In genomic region chr1:28259935-28260802, GRCh38 we compare ENCODE assay signal across 8 cellular contexts. TPM values are rescaled to one million over a fixed set of nuclear protein-coding genes. Genes with fewer than 3 reads are reported as not detected.
DNase-seq lines count a peak whose midpoint lies in the region; ATAC-seq, FAIRE-seq and TF ChIP-seq lines count a peak whose summit lies in the region.

No MANE protein-coding gene starts in this region.

- no peaks in the 10 kb centered on the region for H3K27me3 ChIP-seq in left ventricle myocardium inferior (ENCODE audit: low read depth)
- H3K27me3 ChIP-seq in pancreas = no peaks in the 10 kb centered on the region

- CTCF ChIA-PET in HEK293 (lab: Yijun Ruan, JAX) = interaction anchor here (1.0 to 4.8 kb wide), 4 partner anchors 11 to 68 kb away, joined by 3 to 42 read pairs (median 10); partner anchors contain the start of gene MED18

- ATAC-seq in pancreas (peak; percentile 55 to 68 (median 59)), GM18517 (IDR thresholded peaks at IDR 0.05; ENCODE audit: unreplicated experiment) (no peak), GM21619 (IDR thresholded peaks at IDR 0.05; ENCODE audit: unreplicated experiment) (no peak)

- H3K4me3 ChIP-seq in HEK293 (ENCODE audit: low read depth, low read length) (peak overlapping the region; percentile 97), left ventricle myocardium inferior (peak overlapping the region; percentile 100), pancreas (peak overlapping the region; percentile 76 to 100 (median 94))

- TF ChIP-seq CTCF in C4-2B (conservative IDR thresholded peaks at IDR 0.05) (no peak), HEK293 (tag by site-specific recombination; IDR thresholded peaks at IDR 0.05) (no peak), left ventricle myocardium inferior (IDR thresholded peaks at IDR 0.05; ENCODE audit: borderline replicate concordance) (no peak), pancreas (IDR thresholded peaks at IDR 0.05) (no peak)

- peak; percentile 55 for DNase-seq in OCI-M1 (lab: John Stamatoyannopoulos, UW)
- DNase-seq in amygdala (lab: John Stamatoyannopoulos, UW) = peak in 42 of 56 donors; percentile 12 to 72 (median 38)
- peak; percentile 79 for DNase-seq in left ventricle myocardium inferior
- DNase-seq in pancreas = peak; percentile 63 to 90 (median 74)

- H3K9me3 ChIP-seq in HEK293 (ENCODE audit: control insufficient read depth, insufficient read depth, low read depth, low read length) (no peaks in the 10 kb centered on the region), left ventricle myocardium inferior (replicated peaks) (no peaks in the 10 kb centered on the region), pancreas (no peaks in the 10 kb centered on the region)

- H3K27ac ChIP-seq in C4-2B = peak overlapping the region; percentile 89
- H3K27ac ChIP-seq in HEK293 (ENCODE audit: extremely low read depth, low read depth, low read length) = peak overlapping the region; percentile 97
- H3K27ac ChIP-seq in left ventricle myocardium inferior (replicated peaks) = peak overlapping the region; percentile 94
- H3K27ac ChIP-seq in pancreas = peak overlapping the region; percentile 50 to 84 (median 72)

- intact Hi-C loops in left ventricle myocardium inferior (cut with micrococcal nuclease) (no loop called here), pancreas (cut with DNase I) (loop anchor here in 1 of 3 donors (10.0 kb wide), 1 partner anchor 65 kb away; the partner anchor contains the start of gene MED18)

- POLR2A ChIA-PET in HEK293 (lab: Yijun Ruan, JAX) = interaction anchor here (0.6 to 3.9 kb wide), 24 partner anchors 9 to 383 kb away, joined by 3 to 59 read pairs (median 4); partner anchors contain the start of genes ATP5IF1, MED18, RCC1 and TAF12

- H3K4me1 ChIP-seq in HEK293 (ENCODE audit: control insufficient read depth, insufficient read depth, low read length) = no peaks in the 10 kb centered on the region; the same call in 1 of the 2 replicates
- H3K4me1 ChIP-seq in left ventricle myocardium inferior = peaks cover 58% of the 10 kb centered on the region
- peaks cover 0 to 11% (median 4%) of the 10 kb centered on the region in 3 donors for H3K4me1 ChIP-seq in pancreas

- WGBS in pancreas, 2 donors = 0 to 2% methylated on average over 51 to 65 of the region's 66 CpGs

- H3K36me3 ChIP-seq in HEK293 (ENCODE audit: control insufficient read depth in 2 of 2, insufficient read depth in 1 of 2, low read length in 2 of 2) (peaks cover 0 to 5% of the 10 kb centered on the region in 2 experiments; a peak in 1 of 3 replicates), left ventricle myocardium inferior (no peaks in the 10 kb centered on the region), pancreas (no peaks in the 10 kb centered on the region)

- no peak for FAIRE-seq in pancreas (lab: Jason Lieb, UNC)

TF ChIP-seq in HEK293, 187 proteins besides CTCF, POLR2A, EP300 and RAD21 (continues in another document):
- TF ChIP-seq ZIC2 (tag by site-specific recombination; IDR thresholded peaks at IDR 0.05) = peak; percentile 22; the same call in 1 of the 2 replicates
- TF ChIP-seq ZNF157 (tag by site-specific recombination; IDR thresholded peaks at IDR 0.05) = no peak
- TF ChIP-seq, protein P1, sequence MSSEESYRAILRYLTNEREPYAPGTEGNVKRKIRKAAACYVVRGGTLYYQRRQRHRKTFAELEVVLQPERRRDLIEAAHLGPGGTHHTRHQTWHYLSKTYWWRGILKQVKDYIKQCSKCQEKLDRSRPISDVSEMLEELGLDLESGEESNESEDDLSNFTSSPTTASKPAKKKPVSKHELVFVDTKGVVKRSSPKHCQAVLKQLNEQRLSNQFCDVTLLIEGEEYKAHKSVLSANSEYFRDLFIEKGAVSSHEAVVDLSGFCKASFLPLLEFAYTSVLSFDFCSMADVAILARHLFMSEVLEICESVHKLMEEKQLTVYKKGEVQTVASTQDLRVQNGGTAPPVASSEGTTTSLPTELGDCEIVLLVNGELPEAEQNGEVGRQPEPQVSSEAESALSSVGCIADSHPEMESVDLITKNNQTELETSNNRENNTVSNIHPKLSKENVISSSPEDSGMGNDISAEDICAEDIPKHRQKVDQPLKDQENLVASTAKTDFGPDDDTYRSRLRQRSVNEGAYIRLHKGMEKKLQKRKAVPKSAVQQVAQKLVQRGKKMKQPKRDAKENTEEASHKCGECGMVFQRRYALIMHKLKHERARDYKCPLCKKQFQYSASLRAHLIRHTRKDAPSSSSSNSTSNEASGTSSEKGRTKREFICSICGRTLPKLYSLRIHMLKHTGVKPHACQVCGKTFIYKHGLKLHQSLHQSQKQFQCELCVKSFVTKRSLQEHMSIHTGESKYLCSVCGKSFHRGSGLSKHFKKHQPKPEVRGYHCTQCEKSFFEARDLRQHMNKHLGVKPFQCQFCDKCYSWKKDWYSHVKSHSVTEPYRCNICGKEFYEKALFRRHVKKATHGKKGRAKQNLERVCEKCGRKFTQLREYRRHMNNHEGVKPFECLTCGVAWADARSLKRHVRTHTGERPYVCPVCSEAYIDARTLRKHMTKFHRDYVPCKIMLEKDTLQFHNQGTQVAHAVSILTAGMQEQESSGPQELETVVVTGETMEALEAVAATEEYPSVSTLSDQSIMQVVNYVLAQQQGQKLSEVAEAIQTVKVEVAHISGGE (tag by site-specific recombination; conservative IDR thresholded peaks at IDR 0.05; ENCODE audit: low read depth) = peak; percentile 45; the same call in 1 of the 2 replicates
- TF ChIP-seq ZNF114 (tag by site-specific recombination; IDR thresholded peaks at IDR 0.05) = no peak
- peak; percentile 87 for TF ChIP-seq KLF9 (tag by site-specific recombination; IDR thresholded peaks at IDR 0.05; ENCODE audit: low read depth)
- peak; percentile 84 for TF ChIP-seq SP2 (tag by site-specific recombination; IDR thresholded peaks at IDR 0.05)
- TF ChIP-seq ZNF654 (tag by site-specific recombination; IDR thresholded peaks at IDR 0.05; ENCODE audit: low read depth) = no peak
- no peak for TF ChIP-seq ZBTB48 (tag by site-specific recombination; IDR thresholded peaks at IDR 0.05)
- TF ChIP-seq, protein P2, sequence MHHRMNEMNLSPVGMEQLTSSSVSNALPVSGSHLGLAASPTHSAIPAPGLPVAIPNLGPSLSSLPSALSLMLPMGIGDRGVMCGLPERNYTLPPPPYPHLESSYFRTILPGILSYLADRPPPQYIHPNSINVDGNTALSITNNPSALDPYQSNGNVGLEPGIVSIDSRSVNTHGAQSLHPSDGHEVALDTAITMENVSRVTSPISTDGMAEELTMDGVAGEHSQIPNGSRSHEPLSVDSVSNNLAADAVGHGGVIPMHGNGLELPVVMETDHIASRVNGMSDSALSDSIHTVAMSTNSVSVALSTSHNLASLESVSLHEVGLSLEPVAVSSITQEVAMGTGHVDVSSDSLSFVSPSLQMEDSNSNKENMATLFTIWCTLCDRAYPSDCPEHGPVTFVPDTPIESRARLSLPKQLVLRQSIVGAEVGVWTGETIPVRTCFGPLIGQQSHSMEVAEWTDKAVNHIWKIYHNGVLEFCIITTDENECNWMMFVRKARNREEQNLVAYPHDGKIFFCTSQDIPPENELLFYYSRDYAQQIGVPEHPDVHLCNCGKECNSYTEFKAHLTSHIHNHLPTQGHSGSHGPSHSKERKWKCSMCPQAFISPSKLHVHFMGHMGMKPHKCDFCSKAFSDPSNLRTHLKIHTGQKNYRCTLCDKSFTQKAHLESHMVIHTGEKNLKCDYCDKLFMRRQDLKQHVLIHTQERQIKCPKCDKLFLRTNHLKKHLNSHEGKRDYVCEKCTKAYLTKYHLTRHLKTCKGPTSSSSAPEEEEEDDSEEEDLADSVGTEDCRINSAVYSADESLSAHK (tag by site-specific recombination; IDR thresholded peaks at IDR 0.05) = no peak
- TF ChIP-seq ZNF335 (tag by site-specific recombination; conservative IDR thresholded peaks at IDR 0.05) = peak; percentile 80
- no peak for TF ChIP-seq ZNF596 (tag by site-specific recombination; IDR thresholded peaks at IDR 0.05)
- no peak for TF ChIP-seq ZNF354C (tag by site-specific recombination; IDR thresholded peaks at IDR 0.05; ENCODE audit: borderline replicate concordance, low read depth)
- peak; percentile 74 for TF ChIP-seq PATZ1 (tag by site-specific recombination; IDR thresholded peaks at IDR 0.05)
- TF ChIP-seq ZNF626 (tag by site-specific recombination; IDR thresholded peaks at IDR 0.05) = no peak
- peak; percentile 94 for TF ChIP-seq ZBTB20 (tag by site-specific recombination; IDR thresholded peaks at IDR 0.05)
- TF ChIP-seq ZNF629 (tag by site-specific recombination; IDR thresholded peaks at IDR 0.05) = no peak
- TF ChIP-seq KLF17 (tag by site-specific recombination; IDR thresholded peaks at IDR 0.05) = peak; percentile 4; the same call in 1 of the 2 replicates
- peak; percentile 98 for TF ChIP-seq GLIS2 (tag by site-specific recombination; IDR thresholded peaks at IDR 0.05)

RNA-seq across cellular contexts. Expression of gene SESN2, which starts 0.9 kb away (rescaled TPM):
- total RNA-seq in left ventricle myocardium inferior (3.0 TPM), pancreas (10 to 100 TPM in 1 of 6 donors, 1 to 10 TPM in 5; 4.0 to 38.3 (median 7.3) TPM)
- polyA plus RNA-seq in pancreas = 1 to 10 TPM; 5.7 to 9.7 TPM

RNA-seq across cellular contexts. Expression of gene ATP5IF1, which starts 24.2 kb away (rescaled TPM):
- total RNA-seq in left ventricle myocardium inferior (430 TPM), pancreas (10 to 100 TPM; 37.9 to 64.0 (median 53.9) TPM)
- 100 to 1,000 TPM; 204 to 239 TPM for polyA plus RNA-seq in pancreas

RNA-seq across cellular contexts. Expression of gene DNAJC8, which starts 27.3 kb away (rescaled TPM):
- total RNA-seq in left ventricle myocardium inferior (55.3 TPM), pancreas (10 to 100 TPM; 12.1 to 30.8 (median 16.6) TPM)
- 10 to 100 TPM; 23.5 to 45.1 TPM for polyA plus RNA-seq in pancreas

Comparison
In these comparisons a context has a peak if more than half of its experiments do, and no peak if none do; other contexts are left out.
1. ATAC-seq: peak in pancreas (4 of 4); none in GM18517 (single experiment) and GM21619 (single experiment).
2. Peak in every context shown above with its lines, with median percentiles within 50 percentile points of each other: H3K27ac ChIP-seq, H3K4me3 ChIP-seq and DNase-seq.